Comparison of ENCODE assay signal across 8 cellular contexts in genomic region chr22:36180038-36180880, GRCh38. TPM values are rescaled to one million over a fixed set of nuclear protein-coding genes. Genes with fewer than 3 reads are reported as not detected.
DNase-seq lines count a peak whose midpoint lies in the region; ATAC-seq, FAIRE-seq and TF ChIP-seq lines count a peak whose summit lies in the region.

No MANE protein-coding gene starts in this region.

- H3K27ac ChIP-seq in HepG2 (ENCODE audit: extremely low read length, insufficient read depth, low read length) = no peak overlapping the region

- H3K27me3 ChIP-seq in HepG2 (ENCODE audit: control insufficient read depth in 1 of 2, insufficient read depth in 2 of 2, low read length in 2 of 2) = peaks cover 3 to 19% of the 10 kb centered on the region in 2 experiments; a peak in 4 of 5 replicates

- H4K20me1 ChIP-seq in HepG2 (ENCODE audit: insufficient read depth, low read length) = no peaks in the 10 kb centered on the region

- H3K79me2 ChIP-seq in HepG2 (ENCODE audit: insufficient read depth, low read length) = no peaks in the 10 kb centered on the region

- no peaks in the 10 kb centered on the region for H3K9me3 ChIP-seq in HepG2 (ENCODE audit: low read length)

- POLR2A ChIA-PET in HepG2 (lab: Yijun Ruan, JAX) = interaction anchor here (0.9 to 1.0 kb wide), 2 partner anchors 21 to 25 kb away, joined by 3 to 7 read pairs; no protein-coding TSS in a partner anchor

- TF ChIP-seq POLR2A in HepG2 (IDR thresholded peaks at IDR 0.05; ENCODE audit: insufficient read depth in 1 of 2, low read depth in 2 of 2, low read length in 2 of 2) = no peak

- TF ChIP-seq RAD21 in HepG2 (CRISPR knock-in tag; IDR thresholded peaks at IDR 0.05) = peak; percentile 81

- no peaks in the 10 kb centered on the region for H3K36me3 ChIP-seq in HepG2 (replicated peaks in 1 of 2; ENCODE audit: control insufficient read depth in 1 of 2, insufficient read depth in 2 of 2, low read length in 2 of 2)

- in situ Hi-C loops in HepG2 (cut with HindIII; ENCODE audit: extremely low pct_ligation_motif_present, low pct_unique_long_range_greater_than_20kb) = loop anchor here (5.0 kb wide), 1 partner anchor 38 kb away; no protein-coding TSS in a partner anchor

- no peaks in the 10 kb centered on the region for H3K4me1 ChIP-seq in HepG2 (ENCODE audit: insufficient read depth, low read length)

- TF ChIP-seq EP300 in HepG2 (IDR thresholded peaks at IDR 0.05; ENCODE audit: low read depth in 2 of 2, low read length in 2 of 2) (no peak), HepG2 (CRISPR knock-in tag; IDR thresholded peaks at IDR 0.05; ENCODE audit: borderline replicate concordance) (no peak)

- WGBS in HepG2 (ENCODE audit: low lambda C conversion rate) = 29% methylated on average over 12 of the region's 22 CpGs

- peak; percentile 75 for FAIRE-seq in HepG2 (lab: Jason Lieb, UNC)

- no peak overlapping the region for H3K9ac ChIP-seq in HepG2 (ENCODE audit: insufficient read depth, low read depth, low read length)

- peak; percentile 97 for ATAC-seq in HepG2

- CTCF ChIA-PET in HepG2 (lab: Yijun Ruan, JAX; ENCODE audit: low intra/inter-chr PET ratio, low total read pairs) = interaction anchor here (1.3 to 2.9 kb wide), 2 partner anchors 35 to 114 kb away, joined by 3 to 42 read pairs; no protein-coding TSS in a partner anchor

- H2AFZ ChIP-seq in HepG2 (ENCODE audit: low read length) = no peak overlapping the region

- peak; percentile 66 for DNase-seq in DMS53 (lab: John Stamatoyannopoulos, UW)
- no peak for DNase-seq in DMS53 treated with DMSO at 0.1 percent for 48 hours (lab: John Stamatoyannopoulos, UW; ENCODE audit: unreplicated experiment)
- DNase-seq in NCI-H1105 treated with DMSO at 0.1 percent for 48 hours (lab: John Stamatoyannopoulos, UW) = peak; percentile 38
- DNase-seq in activated CD4-positive, alpha-beta T cell treated with anti-CD3 and anti-CD28 coated beads for 48 hours = peak; percentile 91
- DNase-seq in choroid plexus epithelial cell (ENCODE audit: low read depth) = peak; percentile 80
- DNase-seq in HepG2 (ENCODE audit: low spot score) = peak; percentile 56
- peak; percentile 79 to 90 for DNase-seq in stimulated activated CD4-positive, alpha-beta T cell treated with anti-CD3 and anti-CD28 coated beads, Interleukin-4, amount 100 ng/mL, for 48 hours (ENCODE audit: low read depth in 2 of 2)
- DNase-seq in NCI-H345 (lab: John Stamatoyannopoulos, UW) = no peak

- peak overlapping the region; percentile 48 for H3K4me2 ChIP-seq in HepG2 (ENCODE audit: low read depth, low read length)

- no TSS peak for BruUV-seq in HepG2 (replicated peaks; lab: Mats Ljungman, UMichigan)

- TF ChIP-seq CTCF in choroid plexus epithelial cell (conservative IDR thresholded peaks at IDR 0.05; ENCODE audit: low read depth, low read length) (peak; percentile 89), HepG2 (CRISPR knock-in tag; IDR thresholded peaks at IDR 0.05) (peak; percentile 90)

- intact Hi-C loops in HepG2 (cut with micrococcal nuclease; ENCODE audit: unreplicated experiment) = loop anchor here (1.0 kb wide), 1 partner anchor 35 kb away; no protein-coding TSS in a partner anchor

- H3K4me3 ChIP-seq in choroid plexus epithelial cell (ENCODE audit: low read depth, low read length) (no peak overlapping the region), HepG2 (replicated peaks in 1 of 3; ENCODE audit: insufficient read depth in 1 of 3, low read depth in 2 of 3, low read length in 3 of 3) (peak overlapping the region in 1 of 3 experiments; percentile 30; a peak in 1 of 6 replicates)

TF ChIP-seq in HepG2, 621 proteins besides CTCF, POLR2A, EP300 and RAD21 (continues in another document):
- no peak for TF ChIP-seq HOXA7 (CRISPR knock-in tag; IDR thresholded peaks at IDR 0.05)
- TF ChIP-seq BORCS8-MEF2B (CRISPR knock-in tag; IDR thresholded peaks at IDR 0.05) = no peak
- peak; percentile 38; the same call in 1 of the 2 replicates for TF ChIP-seq ZNF501 (CRISPR knock-in tag; IDR thresholded peaks at IDR 0.05)
- TF ChIP-seq FOXA1 (IDR thresholded peaks at IDR 0.05) = no peak
- no peak for TF ChIP-seq FOXA1 (CRISPR knock-in tag; IDR thresholded peaks at IDR 0.05)
- no peak for TF ChIP-seq ATAD3A (CRISPR knock-in tag; IDR thresholded peaks at IDR 0.05)

RNA-seq across cellular contexts. Expression of gene APOL3, which starts 19.7 kb away (rescaled TPM):
- total RNA-seq in HepG2 (2016; rRNA removed; fragmentation: Illumina TruSeq; extraction: Trizol) = 5.4 and 6.3 TPM in 2 replicates
- 0.71 and 1.1 TPM in 2 replicates for total RNA-seq in HepG2 (2016; cell fraction: cytosol; rRNA removed; fragmentation: Illumina TruSeq; extraction: Trizol; ENCODE audit: low read depth)
- total RNA-seq in HepG2 (2016; cell fraction: insoluble cytoplasmic fraction; rRNA removed; fragmentation: Illumina TruSeq; extraction: Trizol) = 5.4 and 5.5 TPM in 2 replicates
- 2.0 and 3.8 TPM in 2 replicates for total RNA-seq in HepG2 (2016; cell fraction: membrane; rRNA removed; fragmentation: Illumina TruSeq; extraction: Trizol)
- 2.5 and 4.5 TPM in 2 replicates for total RNA-seq in HepG2 (2016; cell fraction: nucleus; rRNA removed; fragmentation: Illumina TruSeq; extraction: Trizol)
- 3.8 and 5.8 TPM in 2 replicates for polyA plus RNA-seq in HepG2 (2011; rRNA removed)
- 4.1 and 4.6 TPM in 2 replicates for polyA plus RNA-seq in HepG2 (2011; cell fraction: cytosol; rRNA removed)
- 4.0 and 5.0 TPM in 2 replicates for polyA plus RNA-seq in HepG2 (2011; cell fraction: nucleus; rRNA removed)
- polyA plus RNA-seq in HepG2 (2012) = 4.2 and 4.9 TPM in 2 replicates
- polyA plus RNA-seq in HepG2 (2016; cell fraction: cytosol; fragmentation: Illumina TruSeq; extraction: Trizol; ENCODE audit: low read depth) = 0.36 and 0.58 TPM in 2 replicates
- polyA plus RNA-seq in HepG2 (2016; cell fraction: insoluble cytoplasmic fraction; fragmentation: Illumina TruSeq; extraction: Trizol; ENCODE audit: low read depth) = 3.5 TPM in 2 replicates
- polyA plus RNA-seq in HepG2 (2016; cell fraction: membrane; fragmentation: Illumina TruSeq; extraction: Trizol; ENCODE audit: low read depth) = 1.4 and 1.9 TPM in 2 replicates
- 3.5 and 4.8 TPM in 2 replicates for polyA plus RNA-seq in HepG2 (2016; cell fraction: nucleus; fragmentation: Illumina TruSeq; extraction: Trizol; ENCODE audit: insufficient read depth, low read depth)
- polyA minus RNA-seq in HepG2 (2011; rRNA and poly(A)+ RNA removed; ENCODE audit: low replicate concordance) = 1.1 and 6.2 TPM in 2 replicates
- polyA minus RNA-seq in HepG2 (2011; cell fraction: cytosol; rRNA and poly(A)+ RNA removed) = 2.2 and 2.3 TPM in 2 replicates
- polyA minus RNA-seq in HepG2 (2011; cell fraction: nucleus; rRNA and poly(A)+ RNA removed) = 2.4 and 7.7 TPM in 2 replicates

RNA-seq across cellular contexts. Expression of gene APOL4, which starts 21.4 kb away (rescaled TPM):
- total RNA-seq in HepG2 (2016; rRNA removed; fragmentation: Illumina TruSeq; extraction: Trizol) = 0.45 and 0.77 TPM in 2 replicates
- not detected in 2 replicates for total RNA-seq in HepG2 (2016; cell fraction: cytosol; rRNA removed; fragmentation: Illumina TruSeq; extraction: Trizol; ENCODE audit: low read depth)
- 0.54 and 0.76 TPM in 2 replicates for total RNA-seq in HepG2 (2016; cell fraction: insoluble cytoplasmic fraction; rRNA removed; fragmentation: Illumina TruSeq; extraction: Trizol)
- 0.15 and 0.45 TPM in 2 replicates for total RNA-seq in HepG2 (2016; cell fraction: membrane; rRNA removed; fragmentation: Illumina TruSeq; extraction: Trizol)
- total RNA-seq in HepG2 (2016; cell fraction: nucleus; rRNA removed; fragmentation: Illumina TruSeq; extraction: Trizol) = 0.78 and 0.91 TPM in 2 replicates
- 2.8 and 4.9 TPM in 2 replicates for polyA plus RNA-seq in HepG2 (2011; rRNA removed)
- 1.8 and 3.0 TPM in 2 replicates for polyA plus RNA-seq in HepG2 (2011; cell fraction: cytosol; rRNA removed)
- 5.6 and 9.1 TPM in 2 replicates for polyA plus RNA-seq in HepG2 (2011; cell fraction: nucleus; rRNA removed)
- polyA plus RNA-seq in HepG2 (2012) = 3.2 and 7.5 TPM in 2 replicates
- 0.06 and 0.10 TPM in 2 replicates for polyA plus RNA-seq in HepG2 (2016; cell fraction: cytosol; fragmentation: Illumina TruSeq; extraction: Trizol; ENCODE audit: low read depth)
- polyA plus RNA-seq in HepG2 (2016; cell fraction: insoluble cytoplasmic fraction; fragmentation: Illumina TruSeq; extraction: Trizol; ENCODE audit: low read depth) = 0.57 and 0.62 TPM in 2 replicates
- polyA plus RNA-seq in HepG2 (2016; cell fraction: membrane; fragmentation: Illumina TruSeq; extraction: Trizol; ENCODE audit: low read depth) = 0.11 and 0.16 TPM in 2 replicates
- 0.96 and 1.2 TPM in 2 replicates for polyA plus RNA-seq in HepG2 (2016; cell fraction: nucleus; fragmentation: Illumina TruSeq; extraction: Trizol; ENCODE audit: insufficient read depth, low read depth)
- 1.5 TPM in 1 of 2 replicates, not detected in the other for polyA minus RNA-seq in HepG2 (2011; rRNA and poly(A)+ RNA removed; ENCODE audit: low replicate concordance)
- polyA minus RNA-seq in HepG2 (2011; cell fraction: cytosol; rRNA and poly(A)+ RNA removed) = 0.70 and 1.5 TPM in 2 replicates
- polyA minus RNA-seq in HepG2 (2011; cell fraction: nucleus; rRNA and poly(A)+ RNA removed) = 0.90 and 2.7 TPM in 2 replicates

RNA-seq across cellular contexts. Expression of gene APOL2, which starts 59.1 kb away (rescaled TPM):
- 28.7 and 34.3 TPM in 2 replicates for total RNA-seq in HepG2 (2016; rRNA removed; fragmentation: Illumina TruSeq; extraction: Trizol)
- 2.5 and 3.6 TPM in 2 replicates for total RNA-seq in HepG2 (2016; cell fraction: cytosol; rRNA removed; fragmentation: Illumina TruSeq; extraction: Trizol; ENCODE audit: low read depth)
- total RNA-seq in HepG2 (2016; cell fraction: insoluble cytoplasmic fraction; rRNA removed; fragmentation: Illumina TruSeq; extraction: Trizol) = 27.0 and 29.3 TPM in 2 replicates
- 8.2 and 9.0 TPM in 2 replicates for total RNA-seq in HepG2 (2016; cell fraction: membrane; rRNA removed; fragmentation: Illumina TruSeq; extraction: Trizol)
- total RNA-seq in HepG2 (2016; cell fraction: nucleus; rRNA removed; fragmentation: Illumina TruSeq; extraction: Trizol) = 16.8 and 21.4 TPM in 2 replicates
- polyA plus RNA-seq in HepG2 (2011; rRNA removed) = 51.2 and 94.4 TPM in 2 replicates
- polyA plus RNA-seq in HepG2 (2011; cell fraction: cytosol; rRNA removed) = 53.4 and 72.6 TPM in 2 replicates
- 195 and 245 TPM in 2 replicates for polyA plus RNA-seq in HepG2 (2011; cell fraction: nucleus; rRNA removed)
- polyA plus RNA-seq in HepG2 (2012) = 58.3 and 88.7 TPM in 2 replicates
- polyA plus RNA-seq in HepG2 (2016; cell fraction: cytosol; fragmentation: Illumina TruSeq; extraction: Trizol; ENCODE audit: low read depth) = 1.8 TPM in 2 replicates
- polyA plus RNA-seq in HepG2 (2016; cell fraction: insoluble cytoplasmic fraction; fragmentation: Illumina TruSeq; extraction: Trizol; ENCODE audit: low read depth) = 20.2 and 26.3 TPM in 2 replicates
- polyA plus RNA-seq in HepG2 (2016; cell fraction: membrane; fragmentation: Illumina TruSeq; extraction: Trizol; ENCODE audit: low read depth) = 4.4 and 5.1 TPM in 2 replicates
- polyA plus RNA-seq in HepG2 (2016; cell fraction: nucleus; fragmentation: Illumina TruSeq; extraction: Trizol; ENCODE audit: insufficient read depth, low read depth) = 31.6 and 34.2 TPM in 2 replicates
- 34.5 and 120 TPM in 2 replicates for polyA minus RNA-seq in HepG2 (2011; rRNA and poly(A)+ RNA removed; ENCODE audit: low replicate concordance)
- 39.4 and 67.2 TPM in 2 replicates for polyA minus RNA-seq in HepG2 (2011; cell fraction: cytosol; rRNA and poly(A)+ RNA removed)
- 44.7 and 77.3 TPM in 2 replicates for polyA minus RNA-seq in HepG2 (2011; cell fraction: nucleus; rRNA and poly(A)+ RNA removed)

Comparison
In these comparisons a context has a peak if more than half of its experiments do, and no peak if none do; other contexts are left out.
1. DNase-seq: peak in DMS53 (single experiment), NCI-H1105 treated with DMSO at 0.1 percent for 48 hours (single experiment), activated CD4-positive, alpha-beta T cell treated with anti-CD3 and anti-CD28 coated beads for 48 hours (single experiment), choroid plexus epithelial cell (single experiment), HepG2 (single experiment) and stimulated activated CD4-positive, alpha-beta T cell treated with anti-CD3 and anti-CD28 coated beads, Interleukin-4, amount 100 ng/mL, for 48 hours (2 of 2); none in DMS53 treated with DMSO at 0.1 percent for 48 hours (single experiment) and NCI-H345 (single experiment).